ENCODE assay signal across 1 cellular context in genomic region chr12:98503593-98504367, GRCh38.
TF ChIP-seq lines count a peak whose summit lies in the region.

No MANE protein-coding gene starts in this region.

TF ChIP-seq in HepG2, 621 proteins besides CTCF, POLR2A, EP300 and RAD21 (continued from another document and continues in another):
- TF ChIP-seq ZNF790 (CRISPR knock-in tag; IDR thresholded peaks at IDR 0.05; ENCODE audit: borderline replicate concordance) = peak; percentile 71; the same call in 1 of the 2 replicates
- no peak for TF ChIP-seq NFKBIZ (CRISPR knock-in tag; IDR thresholded peaks at IDR 0.05)
- TF ChIP-seq ZNF530 (CRISPR knock-in tag; IDR thresholded peaks at IDR 0.05; ENCODE audit: low read depth) = no peak
- TF ChIP-seq SAFB2 (CRISPR knock-in tag; IDR thresholded peaks at IDR 0.05; ENCODE audit: borderline replicate concordance, low read depth) = no peak
- 0 out of 4 replicates have a peak, but pooled peaks of 1 of the 2 experiments have one; percentile 75 for TF ChIP-seq KLF16 (CRISPR knock-in tag; IDR thresholded peaks at IDR 0.05)
- peak; percentile 71; the same call in 1 of the 2 replicates for TF ChIP-seq ZC3H13 (CRISPR knock-in tag; IDR thresholded peaks at IDR 0.05)
- TF ChIP-seq SALL1 (CRISPR knock-in tag; IDR thresholded peaks at IDR 0.05) = peak; percentile 72
- no peak for TF ChIP-seq DPF2 (CRISPR knock-in tag; IDR thresholded peaks at IDR 0.05; ENCODE audit: borderline replicate concordance, low read depth)
- no peak for TF ChIP-seq BCLAF1 (IDR thresholded peaks at IDR 0.05)
- no peak for TF ChIP-seq ZNF10 (CRISPR knock-in tag; IDR thresholded peaks at IDR 0.05; ENCODE audit: borderline replicate concordance, low read depth)
- no peak for TF ChIP-seq ZNF652 (CRISPR knock-in tag; IDR thresholded peaks at IDR 0.05; ENCODE audit: borderline replicate concordance, low read depth)
- TF ChIP-seq ATAD3A (CRISPR knock-in tag; IDR thresholded peaks at IDR 0.05) = no peak
- peak; percentile 62; the same call in 1 of the 2 replicates for TF ChIP-seq ZNF709 (CRISPR knock-in tag; IDR thresholded peaks at IDR 0.05)
- no peak for TF ChIP-seq MTF2 (CRISPR knock-in tag; IDR thresholded peaks at IDR 0.05; ENCODE audit: borderline replicate concordance)
- TF ChIP-seq NR2F6 (IDR thresholded peaks at IDR 0.05) = peak; percentile 57
- peak; percentile 89 for TF ChIP-seq NR2F6 (CRISPR knock-in tag; IDR thresholded peaks at IDR 0.05)
- TF ChIP-seq ZNF431 (CRISPR knock-in tag; IDR thresholded peaks at IDR 0.05; ENCODE audit: borderline replicate concordance, low read depth) = no peak
- no peak; the same call in 1 of the 2 replicates for TF ChIP-seq ZBTB10 (CRISPR knock-in tag; IDR thresholded peaks at IDR 0.05; ENCODE audit: borderline replicate concordance)
- TF ChIP-seq ZFP62 (CRISPR knock-in tag; IDR thresholded peaks at IDR 0.05) = no peak
- peak; percentile 70 for TF ChIP-seq PITX1 (CRISPR knock-in tag; IDR thresholded peaks at IDR 0.05)
- peak; percentile 46; the same call in 1 of the 2 replicates for TF ChIP-seq BORCS8-MEF2B (CRISPR knock-in tag; IDR thresholded peaks at IDR 0.05)
- no peak; the same call in 1 of the 2 replicates for TF ChIP-seq DNMT3B (CRISPR knock-in tag; conservative IDR thresholded peaks at IDR 0.05)
- TF ChIP-seq ZBTB1 (CRISPR knock-in tag; IDR thresholded peaks at IDR 0.05; ENCODE audit: borderline replicate concordance) = no peak
- TF ChIP-seq ZHX2 (IDR thresholded peaks at IDR 0.05; ENCODE audit: low read depth) = peak; percentile 66
- TF ChIP-seq ZHX2 (CRISPR knock-in tag; IDR thresholded peaks at IDR 0.05; ENCODE audit: borderline replicate concordance) = peak; percentile 11; the same call in 1 of the 2 replicates
- no peak for TF ChIP-seq HNRNPK (IDR thresholded peaks at IDR 0.05; ENCODE audit: low read depth, low read length, poor library complexity, severe bottlenecking)
- no peak for TF ChIP-seq HDAC6 (IDR thresholded peaks at IDR 0.05; ENCODE audit: low read depth, low read length)
- TF ChIP-seq SRY (CRISPR knock-in tag; IDR thresholded peaks at IDR 0.05) = peak; percentile 67; the same call in 1 of the 2 replicates
- no peak for TF ChIP-seq PBX2 (CRISPR knock-in tag; IDR thresholded peaks at IDR 0.05)
- peak; percentile 18; the same call in 1 of the 2 replicates for TF ChIP-seq TEAD2 (CRISPR knock-in tag; IDR thresholded peaks at IDR 0.05)
- peak; percentile 57; the same call in 1 of the 2 replicates for TF ChIP-seq ZBTB3 (CRISPR knock-in tag; IDR thresholded peaks at IDR 0.05; ENCODE audit: borderline replicate concordance, low read depth)
- TF ChIP-seq ZNF24 (IDR thresholded peaks at IDR 0.05) = peak; percentile 95
- 0 out of 2 replicates have a peak, but pooled peaks have one; percentile 24 for TF ChIP-seq ZNF343 (CRISPR knock-in tag; IDR thresholded peaks at IDR 0.05)
- TF ChIP-seq ZNF687 (CRISPR knock-in tag; IDR thresholded peaks at IDR 0.05) = peak; percentile 91
- TF ChIP-seq TRIM22 (IDR thresholded peaks at IDR 0.05) = no peak
- no peak for TF ChIP-seq CSRNP2 (CRISPR knock-in tag; conservative IDR thresholded peaks at IDR 0.05; ENCODE audit: low read depth)
- TF ChIP-seq KDM4B (CRISPR knock-in tag; IDR thresholded peaks at IDR 0.05) = no peak
- TF ChIP-seq CHCHD3 (CRISPR knock-in tag; IDR thresholded peaks at IDR 0.05) = no peak
- TF ChIP-seq ZNF460 (CRISPR knock-in tag; IDR thresholded peaks at IDR 0.05; ENCODE audit: borderline replicate concordance) = 0 out of 2 replicates have a peak, but pooled peaks have one; percentile 22
